ENCODE assay signal across 20 cellular contexts in the genomic region with DNA sequence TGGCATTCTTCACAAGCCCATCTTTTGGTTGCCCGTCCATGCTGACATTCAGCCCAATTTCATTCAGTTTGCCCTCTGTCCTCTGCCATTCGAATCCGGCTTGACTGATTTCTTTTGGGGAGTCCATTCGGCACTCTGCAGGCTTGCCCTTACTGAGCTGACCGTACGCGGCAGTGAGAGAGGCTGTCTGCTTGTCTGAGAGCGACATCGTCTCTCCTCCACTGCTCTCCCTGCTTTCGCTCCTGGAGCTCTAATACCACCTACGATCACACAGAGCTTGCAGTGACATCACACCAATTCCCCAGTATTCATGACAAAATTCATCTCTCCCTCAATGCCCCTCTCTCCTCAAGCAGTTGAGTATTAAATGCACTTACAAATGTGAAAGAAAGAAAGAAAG.
DNase-seq lines count a peak whose midpoint lies in the region; TF ChIP-seq lines count a peak whose summit lies in the region.
"Had no signal": no experiment of that assay in that cellular context is flagged by ENCODE, and none has a peak within 500 bp of the region (broad histone marks: within the 10 kb centered on the region; RNA-seq: fewer than 3 reads in every experiment).

No MANE protein-coding gene starts in this region.

- H3K4me1 ChIP-seq in stomach smooth muscle (ENCODE audit: control insufficient read depth, insufficient read depth, low read length) = peaks cover 21% of the 10 kb centered on the region

- no peak overlapping the region for H3K9ac ChIP-seq in stomach smooth muscle (ENCODE audit: low read length in 2 of 2)
- H3K9ac ChIP-seq: SK-N-SH had no signal

- H3K4me1 Mint-ChIP-seq in chondrocyte (ENCODE audit: low read depth) = peaks cover 13% of the 10 kb centered on the region

- peaks cover 3 to 14% of the 10 kb centered on the region in 2 donors for H3K36me3 ChIP-seq in stomach smooth muscle (ENCODE audit: control insufficient read depth in 2 of 2, insufficient read depth in 2 of 2, low read length in 2 of 2)

- H3K27ac ChIP-seq in layer of hippocampus (ENCODE audit: low read depth, low read length) = peak overlapping the region; percentile 69
- peak overlapping the region; percentile 79 for H3K27ac ChIP-seq in stomach smooth muscle (ENCODE audit: low read length)
- H3K27ac ChIP-seq: 22Rv1, PC-9, skin epidermis had no signal

- DNase-seq in NCI-H146 treated with DMSO at 0.1 percent for 48 hours (lab: John Stamatoyannopoulos, UW; ENCODE audit: unreplicated experiment) = peak; percentile 25
- DNase-seq in NCI-H146 (lab: John Stamatoyannopoulos, UW) = no peak
- no peak for DNase-seq in chondrocyte (ENCODE audit: low spot score)
- no peak for DNase-seq in DMS153 treated with DMSO at 0.1 percent for 48 hours (lab: John Stamatoyannopoulos, UW; ENCODE audit: unreplicated experiment)
- DNase-seq in stimulated activated CD4-positive, alpha-beta T cell treated with anti-CD3 and anti-CD28 coated beads, Interleukin-2, amount 100 ng/mL, for 24 hours = no peak
- no peak for DNase-seq in NCI-H1417 (lab: John Stamatoyannopoulos, UW)
- DNase-seq: activated CD4-positive, alpha-beta T cell treated with anti-CD3 and anti-CD28 coated beads, Interleukin-2, amount 50 U/mL, for 48 hours; activated T-cell treated with anti-CD3 and anti-CD28 coated beads, Interleukin-2, amount 50 U/mL, for 24 hours; erythroblast; HFFc6; MG63; NCI-H2029; NCI-H510A treated with DMSO at 0.1 percent for 48 hours; PC-9; SK-N-SH had no signal

- no peaks in the 10 kb centered on the region for H3K9me3 ChIP-seq in stomach smooth muscle (ENCODE audit: control insufficient read depth in 2 of 2, low read length in 2 of 2)
- H3K9me3 ChIP-seq: MG63, SK-N-SH had no signal

- H3K27me3 Mint-ChIP-seq in chondrocyte (ENCODE audit: low read depth) = no peaks in the 10 kb centered on the region
- H3K27me3 Mint-ChIP-seq: activated naive CD8-positive, alpha-beta T cell; activated T-cell treated with anti-CD3 and anti-CD28 coated beads, Interleukin-2, amount 50 U/mL, for 24 hours had no signal

- peaks cover 41% of the 10 kb centered on the region for H3K36me3 Mint-ChIP-seq in chondrocyte (ENCODE audit: low read depth)

- H3K4me3 Mint-ChIP-seq in chondrocyte (ENCODE audit: unreplicated experiment) = no peak overlapping the region
- H3K4me3 Mint-ChIP-seq: activated naive CD8-positive, alpha-beta T cell; activated T-cell treated with anti-CD3 and anti-CD28 coated beads, Interleukin-2, amount 50 U/mL, for 24 hours; HFFc6 had no signal

- no peak for TF ChIP-seq CTCF in chondrocyte (IDR thresholded peaks at IDR 0.05)

- no peaks in the 10 kb centered on the region for H3K9me3 Mint-ChIP-seq in chondrocyte (ENCODE audit: low read depth)
- H3K9me3 Mint-ChIP-seq: activated T-cell treated with anti-CD3 and anti-CD28 coated beads, Interleukin-2, amount 50 U/mL, for 24 hours; HFFc6 had no signal

- H3K27me3 ChIP-seq in layer of hippocampus (ENCODE audit: control insufficient read depth, insufficient read depth, low read length) (no peaks in the 10 kb centered on the region), stomach smooth muscle (ENCODE audit: control insufficient read depth in 1 of 2, insufficient read depth in 2 of 2, low read length in 2 of 2) (no peaks in the 10 kb centered on the region)
- H3K27me3 ChIP-seq: MG63 had no signal

- peak overlapping the region; percentile 4 for H3K27ac Mint-ChIP-seq in chondrocyte (ENCODE audit: unreplicated experiment)
- H3K27ac Mint-ChIP-seq: activated naive CD8-positive, alpha-beta T cell; activated T-cell treated with anti-CD3 and anti-CD28 coated beads, Interleukin-2, amount 50 U/mL, for 24 hours; HFFc6 had no signal

- H3K4me3 ChIP-seq in stomach smooth muscle (ENCODE audit: low read length in 2 of 2) = no peak overlapping the region
- H3K4me3 ChIP-seq: MG63, PC-9, skin epidermis had no signal
